ENCODE assay signal across 1 cellular context in genomic region chr16:85173077-85173980, GRCh38.
TF ChIP-seq lines count a peak whose summit lies in the region.

No MANE protein-coding gene starts in this region.

TF ChIP-seq in K562, 482 proteins besides CTCF, POLR2A, EP300 and RAD21 (continued from another document):
- TF ChIP-seq TAF1 (IDR thresholded peaks at IDR 0.05; ENCODE audit: control insufficient read depth, extremely low read depth, insufficient read depth, low read length, severe bottlenecking) (no peak), EP400 (IDR thresholded peaks at IDR 0.05) (no peak), ZNF764 (CRISPR knock-in tag; IDR thresholded peaks at IDR 0.05; ENCODE audit: low read depth) (peak; percentile 86; the same call in 1 of the 2 replicates), MTA3 (IDR thresholded peaks at IDR 0.05; ENCODE audit: borderline replicate concordance) (0 out of 2 replicates have a peak, but pooled peaks have one; percentile 17), FOXK2 (conservative IDR thresholded peaks at IDR 0.05 in 1 of 2, IDR thresholded peaks at IDR 0.05 in 1 of 2; ENCODE audit: low read depth in 2 of 2) (peak in 1 of 2 experiments; percentile 62; a peak in 2 of 4 replicates), TEAD4 (IDR thresholded peaks at IDR 0.05; ENCODE audit: low read length) (peak; percentile 51), TEAD4 (CRISPR knock-in tag; IDR thresholded peaks at IDR 0.05; ENCODE audit: borderline replicate concordance) (no peak), HDAC2 (IDR thresholded peaks at IDR 0.05) (peak; percentile 50; the same call in 1 of the 2 replicates), ZEB2 (IDR thresholded peaks at IDR 0.05) (peak; percentile 20; the same call in 1 of the 2 replicates), SNIP1 (IDR thresholded peaks at IDR 0.05; ENCODE audit: low read depth) (no peak), ZNF830 (CRISPR knock-in tag; IDR thresholded peaks at IDR 0.05) (no peak), SP2 (IDR thresholded peaks at IDR 0.05; ENCODE audit: extremely low read depth, low read depth, low read length, poor library complexity, severe bottlenecking) (no peak), TAL1 (IDR thresholded peaks at IDR 0.05) (0 out of 2 replicates have a peak, but pooled peaks have one; percentile 13), ELF4 (CRISPR knock-in tag; IDR thresholded peaks at IDR 0.05) (no peak), ZNF785 (CRISPR knock-in tag; IDR thresholded peaks at IDR 0.05) (no peak), ILK (tag; IDR thresholded peaks at IDR 0.05; ENCODE audit: borderline replicate concordance, low read depth) (no peak), EGR1 (conservative IDR thresholded peaks at IDR 0.05) (no peak), RBM14 (IDR thresholded peaks at IDR 0.05; ENCODE audit: borderline replicate concordance, insufficient read depth, low read depth, low read length) (no peak), MEF2D (tag; conservative IDR thresholded peaks at IDR 0.05; ENCODE audit: low read depth) (no peak), ARHGAP35 (IDR thresholded peaks at IDR 0.05; ENCODE audit: partially characterized antibody) (peak; percentile 30), KDM1A (IDR thresholded peaks at IDR 0.05) (peak in 1 of 2 experiments; percentile 16; a peak in 1 of 4 replicates), TFAM (CRISPR knock-in tag; conservative IDR thresholded peaks at IDR 0.05) (no peak), L3MBTL2 (IDR thresholded peaks at IDR 0.05) (peak; percentile 64), CEBPG (CRISPR knock-in tag; IDR thresholded peaks at IDR 0.05) (peak; percentile 22; the same call in 1 of the 2 replicates), CEBPG (tag; conservative IDR thresholded peaks at IDR 0.05 in 1 of 2, IDR thresholded peaks at IDR 0.05 in 1 of 2) (peak in 1 of 2 experiments; percentile 51; a peak in 2 of 4 replicates), ZNF668 (CRISPR knock-in tag; IDR thresholded peaks at IDR 0.05) (no peak), ARID2 (IDR thresholded peaks at IDR 0.05) (no peak), CBFA2T3 (IDR thresholded peaks at IDR 0.05) (peak; percentile 67), KLF16 (IDR thresholded peaks at IDR 0.05) (no peak), MYBL2 (IDR thresholded peaks at IDR 0.05; ENCODE audit: low read depth) (no peak), MYBL2 (CRISPR knock-in tag; IDR thresholded peaks at IDR 0.05; ENCODE audit: borderline replicate concordance) (no peak), ZNF24 (IDR thresholded peaks at IDR 0.05) (peak; percentile 21), FOXK1 (CRISPR knock-in tag; IDR thresholded peaks at IDR 0.05; ENCODE audit: borderline replicate concordance) (peak; percentile 6; the same call in 1 of the 2 replicates), NCOR1 (IDR thresholded peaks at IDR 0.05) (no peak), RBFOX2 (IDR thresholded peaks at IDR 0.05; ENCODE audit: low read depth, low read length) (0 out of 2 replicates have a peak, but pooled peaks have one; percentile 2), TCF3 (CRISPR knock-in tag; IDR thresholded peaks at IDR 0.05) (peak; percentile 59), CBFA2T2 (conservative IDR thresholded peaks at IDR 0.05) (peak; percentile 48; the same call in 1 of the 2 replicates)
- TF ChIP-seq, protein P1, sequence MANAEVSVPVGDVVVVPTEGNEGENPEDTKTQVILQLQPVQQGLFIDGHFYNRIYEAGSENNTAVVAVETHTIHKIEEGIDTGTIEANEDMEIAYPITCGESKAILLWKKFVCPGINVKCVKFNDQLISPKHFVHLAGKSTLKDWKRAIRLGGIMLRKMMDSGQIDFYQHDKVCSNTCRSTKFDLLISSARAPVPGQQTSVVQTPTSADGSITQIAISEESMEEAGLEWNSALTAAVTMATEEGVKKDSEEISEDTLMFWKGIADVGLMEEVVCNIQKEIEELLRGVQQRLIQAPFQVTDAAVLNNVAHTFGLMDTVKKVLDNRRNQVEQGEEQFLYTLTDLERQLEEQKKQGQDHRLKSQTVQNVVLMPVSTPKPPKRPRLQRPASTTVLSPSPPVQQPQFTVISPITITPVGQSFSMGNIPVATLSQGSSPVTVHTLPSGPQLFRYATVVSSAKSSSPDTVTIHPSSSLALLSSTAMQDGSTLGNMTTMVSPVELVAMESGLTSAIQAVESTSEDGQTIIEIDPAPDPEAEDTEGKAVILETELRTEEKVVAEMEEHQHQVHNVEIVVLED (CRISPR knock-in tag; IDR thresholded peaks at IDR 0.05) = no peak
- TF ChIP-seq, protein P2, sequence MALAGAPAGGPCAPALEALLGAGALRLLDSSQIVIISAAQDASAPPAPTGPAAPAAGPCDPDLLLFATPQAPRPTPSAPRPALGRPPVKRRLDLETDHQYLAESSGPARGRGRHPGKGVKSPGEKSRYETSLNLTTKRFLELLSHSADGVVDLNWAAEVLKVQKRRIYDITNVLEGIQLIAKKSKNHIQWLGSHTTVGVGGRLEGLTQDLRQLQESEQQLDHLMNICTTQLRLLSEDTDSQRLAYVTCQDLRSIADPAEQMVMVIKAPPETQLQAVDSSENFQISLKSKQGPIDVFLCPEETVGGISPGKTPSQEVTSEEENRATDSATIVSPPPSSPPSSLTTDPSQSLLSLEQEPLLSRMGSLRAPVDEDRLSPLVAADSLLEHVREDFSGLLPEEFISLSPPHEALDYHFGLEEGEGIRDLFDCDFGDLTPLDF (CRISPR knock-in tag; IDR thresholded peaks at IDR 0.05) = peak; percentile 40; the same call in 1 of the 2 replicates
- TF ChIP-seq, protein P3, sequence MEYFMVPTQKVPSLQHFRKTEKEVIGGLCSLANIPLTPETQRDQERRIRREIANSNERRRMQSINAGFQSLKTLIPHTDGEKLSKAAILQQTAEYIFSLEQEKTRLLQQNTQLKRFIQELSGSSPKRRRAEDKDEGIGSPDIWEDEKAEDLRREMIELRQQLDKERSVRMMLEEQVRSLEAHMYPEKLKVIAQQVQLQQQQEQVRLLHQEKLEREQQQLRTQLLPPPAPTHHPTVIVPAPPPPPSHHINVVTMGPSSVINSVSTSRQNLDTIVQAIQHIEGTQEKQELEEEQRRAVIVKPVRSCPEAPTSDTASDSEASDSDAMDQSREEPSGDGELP (CRISPR knock-in tag; IDR thresholded peaks at IDR 0.05; ENCODE audit: borderline replicate concordance) = peak; percentile 88
- TF ChIP-seq, protein P4, sequence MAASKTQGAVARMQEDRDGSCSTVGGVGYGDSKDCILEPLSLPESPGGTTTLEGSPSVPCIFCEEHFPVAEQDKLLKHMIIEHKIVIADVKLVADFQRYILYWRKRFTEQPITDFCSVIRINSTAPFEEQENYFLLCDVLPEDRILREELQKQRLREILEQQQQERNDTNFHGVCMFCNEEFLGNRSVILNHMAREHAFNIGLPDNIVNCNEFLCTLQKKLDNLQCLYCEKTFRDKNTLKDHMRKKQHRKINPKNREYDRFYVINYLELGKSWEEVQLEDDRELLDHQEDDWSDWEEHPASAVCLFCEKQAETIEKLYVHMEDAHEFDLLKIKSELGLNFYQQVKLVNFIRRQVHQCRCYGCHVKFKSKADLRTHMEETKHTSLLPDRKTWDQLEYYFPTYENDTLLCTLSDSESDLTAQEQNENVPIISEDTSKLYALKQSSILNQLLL (CRISPR knock-in tag; IDR thresholded peaks at IDR 0.05; ENCODE audit: borderline replicate concordance) = no peak
- TF ChIP-seq, protein P5, sequence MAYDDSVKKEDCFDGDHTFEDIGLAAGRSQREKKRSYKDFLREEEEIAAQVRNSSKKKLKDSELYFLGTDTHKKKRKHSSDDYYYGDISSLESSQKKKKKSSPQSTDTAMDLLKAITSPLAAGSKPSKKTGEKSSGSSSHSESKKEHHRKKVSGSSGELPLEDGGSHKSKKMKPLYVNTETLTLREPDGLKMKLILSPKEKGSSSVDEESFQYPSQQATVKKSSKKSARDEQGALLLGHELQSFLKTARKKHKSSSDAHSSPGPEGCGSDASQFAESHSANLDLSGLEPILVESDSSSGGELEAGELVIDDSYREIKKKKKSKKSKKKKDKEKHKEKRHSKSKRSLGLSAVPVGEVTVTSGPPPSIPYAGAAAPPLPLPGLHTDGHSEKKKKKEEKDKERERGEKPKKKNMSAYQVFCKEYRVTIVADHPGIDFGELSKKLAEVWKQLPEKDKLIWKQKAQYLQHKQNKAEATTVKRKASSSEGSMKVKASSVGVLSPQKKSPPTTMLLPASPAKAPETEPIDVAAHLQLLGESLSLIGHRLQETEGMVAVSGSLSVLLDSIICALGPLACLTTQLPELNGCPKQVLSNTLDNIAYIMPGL (CRISPR knock-in tag; IDR thresholded peaks at IDR 0.05) = peak; percentile 69; the same call in 1 of the 2 replicates
- TF ChIP-seq, protein P6, sequence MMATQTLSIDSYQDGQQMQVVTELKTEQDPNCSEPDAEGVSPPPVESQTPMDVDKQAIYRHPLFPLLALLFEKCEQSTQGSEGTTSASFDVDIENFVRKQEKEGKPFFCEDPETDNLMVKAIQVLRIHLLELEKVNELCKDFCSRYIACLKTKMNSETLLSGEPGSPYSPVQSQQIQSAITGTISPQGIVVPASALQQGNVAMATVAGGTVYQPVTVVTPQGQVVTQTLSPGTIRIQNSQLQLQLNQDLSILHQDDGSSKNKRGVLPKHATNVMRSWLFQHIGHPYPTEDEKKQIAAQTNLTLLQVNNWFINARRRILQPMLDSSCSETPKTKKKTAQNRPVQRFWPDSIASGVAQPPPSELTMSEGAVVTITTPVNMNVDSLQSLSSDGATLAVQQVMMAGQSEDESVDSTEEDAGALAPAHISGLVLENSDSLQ (IDR thresholded peaks at IDR 0.05) = peak; percentile 62
